1 cellular context compared by ENCODE assay signal in the genomic region with DNA sequence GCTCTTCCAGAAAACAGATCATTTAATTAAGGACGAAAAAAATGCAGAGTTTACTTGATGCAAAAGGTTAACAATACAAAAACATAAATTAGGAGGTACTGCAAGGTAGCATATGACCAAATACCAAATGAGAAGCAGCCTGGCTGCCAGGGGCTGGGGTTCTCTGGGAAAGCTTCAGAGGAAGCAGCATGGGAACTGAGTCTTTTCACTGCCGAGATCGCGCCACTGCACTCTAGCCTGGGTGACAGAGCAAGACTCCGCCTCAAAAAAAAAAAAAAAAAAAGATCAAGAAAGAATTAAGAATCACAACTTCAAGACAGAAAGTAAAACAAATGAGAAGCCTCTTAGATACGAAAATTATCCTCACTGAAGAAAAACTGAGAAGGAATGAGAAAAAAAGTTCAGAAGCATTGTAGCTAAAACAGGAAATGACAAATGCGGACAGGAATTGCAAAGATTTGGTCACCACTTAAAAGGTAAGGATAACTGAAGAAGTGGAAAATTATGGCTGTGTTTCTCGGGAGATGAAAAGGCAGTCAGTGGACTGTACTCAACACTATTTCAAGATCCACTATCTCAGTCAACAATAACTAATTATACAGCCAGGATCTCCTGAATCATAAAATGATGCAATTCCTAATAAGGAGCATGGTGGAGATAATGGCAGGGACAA.
TF ChIP-seq lines count a peak whose summit lies in the region.

No MANE protein-coding gene starts in this region.

TF ChIP-seq in GM12878, 131 proteins besides CTCF, POLR2A, EP300 and RAD21 (continued from another document):
- TF ChIP-seq, protein P1, sequence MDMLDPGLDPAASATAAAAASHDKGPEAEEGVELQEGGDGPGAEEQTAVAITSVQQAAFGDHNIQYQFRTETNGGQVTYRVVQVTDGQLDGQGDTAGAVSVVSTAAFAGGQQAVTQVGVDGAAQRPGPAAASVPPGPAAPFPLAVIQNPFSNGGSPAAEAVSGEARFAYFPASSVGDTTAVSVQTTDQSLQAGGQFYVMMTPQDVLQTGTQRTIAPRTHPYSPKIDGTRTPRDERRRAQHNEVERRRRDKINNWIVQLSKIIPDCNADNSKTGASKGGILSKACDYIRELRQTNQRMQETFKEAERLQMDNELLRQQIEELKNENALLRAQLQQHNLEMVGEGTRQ (IDR thresholded peaks at IDR 0.05; ENCODE audit: borderline replicate concordance, low read depth, low read length): no peak
- TF ChIP-seq, protein P2, sequence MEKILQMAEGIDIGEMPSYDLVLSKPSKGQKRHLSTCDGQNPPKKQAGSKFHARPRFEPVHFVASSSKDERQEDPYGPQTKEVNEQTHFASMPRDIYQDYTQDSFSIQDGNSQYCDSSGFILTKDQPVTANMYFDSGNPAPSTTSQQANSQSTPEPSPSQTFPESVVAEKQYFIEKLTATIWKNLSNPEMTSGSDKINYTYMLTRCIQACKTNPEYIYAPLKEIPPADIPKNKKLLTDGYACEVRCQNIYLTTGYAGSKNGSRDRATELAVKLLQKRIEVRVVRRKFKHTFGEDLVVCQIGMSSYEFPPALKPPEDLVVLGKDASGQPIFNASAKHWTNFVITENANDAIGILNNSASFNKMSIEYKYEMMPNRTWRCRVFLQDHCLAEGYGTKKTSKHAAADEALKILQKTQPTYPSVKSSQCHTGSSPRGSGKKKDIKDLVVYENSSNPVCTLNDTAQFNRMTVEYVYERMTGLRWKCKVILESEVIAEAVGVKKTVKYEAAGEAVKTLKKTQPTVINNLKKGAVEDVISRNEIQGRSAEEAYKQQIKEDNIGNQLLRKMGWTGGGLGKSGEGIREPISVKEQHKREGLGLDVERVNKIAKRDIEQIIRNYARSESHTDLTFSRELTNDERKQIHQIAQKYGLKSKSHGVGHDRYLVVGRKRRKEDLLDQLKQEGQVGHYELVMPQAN (conservative IDR thresholded peaks at IDR 0.05): no peak
- TF ChIP-seq FOXM1 (IDR thresholded peaks at IDR 0.05; ENCODE audit: low read depth, low read length): peak; percentile 26; the same call in 1 of the 2 replicates
- TF ChIP-seq, protein P3, sequence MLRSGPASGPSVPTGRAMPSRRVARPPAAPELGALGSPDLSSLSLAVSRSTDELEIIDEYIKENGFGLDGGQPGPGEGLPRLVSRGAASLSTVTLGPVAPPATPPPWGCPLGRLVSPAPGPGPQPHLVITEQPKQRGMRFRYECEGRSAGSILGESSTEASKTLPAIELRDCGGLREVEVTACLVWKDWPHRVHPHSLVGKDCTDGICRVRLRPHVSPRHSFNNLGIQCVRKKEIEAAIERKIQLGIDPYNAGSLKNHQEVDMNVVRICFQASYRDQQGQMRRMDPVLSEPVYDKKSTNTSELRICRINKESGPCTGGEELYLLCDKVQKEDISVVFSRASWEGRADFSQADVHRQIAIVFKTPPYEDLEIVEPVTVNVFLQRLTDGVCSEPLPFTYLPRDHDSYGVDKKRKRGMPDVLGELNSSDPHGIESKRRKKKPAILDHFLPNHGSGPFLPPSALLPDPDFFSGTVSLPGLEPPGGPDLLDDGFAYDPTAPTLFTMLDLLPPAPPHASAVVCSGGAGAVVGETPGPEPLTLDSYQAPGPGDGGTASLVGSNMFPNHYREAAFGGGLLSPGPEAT (IDR thresholded peaks at IDR 0.05; ENCODE audit: low read depth): peak; percentile 33; the same call in 1 of the 2 replicates
- peak; percentile 35 to 55; a peak in 2 of 4 replicates for TF ChIP-seq IKZF2 (IDR thresholded peaks at IDR 0.05)
- TF ChIP-seq YY1 (IDR thresholded peaks at IDR 0.05; ENCODE audit: low read depth, low read length): no peak
- TF ChIP-seq SREBF1 (IDR thresholded peaks at IDR 0.05; ENCODE audit: low read length): no peak
- no peak for TF ChIP-seq IRF4 (IDR thresholded peaks at IDR 0.05; ENCODE audit: low read depth, low read length)
- no peak for TF ChIP-seq TARDBP (IDR thresholded peaks at IDR 0.05; ENCODE audit: borderline replicate concordance)
- 0 out of 2 replicates have a peak, but pooled peaks have one; percentile 19 for TF ChIP-seq RUNX3 (IDR thresholded peaks at IDR 0.05; ENCODE audit: low read length)
- no peak for TF ChIP-seq MTA3 (IDR thresholded peaks at IDR 0.05; ENCODE audit: borderline replicate concordance, low read length)
- TF ChIP-seq SP1 (IDR thresholded peaks at IDR 0.05; ENCODE audit: low read depth, low read length): no peak
- no peak for TF ChIP-seq ZSCAN29 (IDR thresholded peaks at IDR 0.05)
- TF ChIP-seq, protein P4, sequence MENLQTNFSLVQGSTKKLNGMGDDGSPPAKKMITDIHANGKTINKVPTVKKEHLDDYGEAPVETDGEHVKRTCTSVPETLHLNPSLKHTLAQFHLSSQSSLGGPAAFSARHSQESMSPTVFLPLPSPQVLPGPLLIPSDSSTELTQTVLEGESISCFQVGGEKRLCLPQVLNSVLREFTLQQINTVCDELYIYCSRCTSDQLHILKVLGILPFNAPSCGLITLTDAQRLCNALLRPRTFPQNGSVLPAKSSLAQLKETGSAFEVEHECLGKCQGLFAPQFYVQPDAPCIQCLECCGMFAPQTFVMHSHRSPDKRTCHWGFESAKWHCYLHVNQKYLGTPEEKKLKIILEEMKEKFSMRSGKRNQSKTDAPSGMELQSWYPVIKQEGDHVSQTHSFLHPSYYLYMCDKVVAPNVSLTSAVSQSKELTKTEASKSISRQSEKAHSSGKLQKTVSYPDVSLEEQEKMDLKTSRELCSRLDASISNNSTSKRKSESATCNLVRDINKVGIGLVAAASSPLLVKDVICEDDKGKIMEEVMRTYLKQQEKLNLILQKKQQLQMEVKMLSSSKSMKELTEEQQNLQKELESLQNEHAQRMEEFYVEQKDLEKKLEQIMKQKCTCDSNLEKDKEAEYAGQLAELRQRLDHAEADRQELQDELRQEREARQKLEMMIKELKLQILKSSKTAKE (IDR thresholded peaks at IDR 0.05; ENCODE audit: low read depth, poor library complexity, severe bottlenecking): no peak
- no peak for TF ChIP-seq POLR2AphosphoS2 (IDR thresholded peaks at IDR 0.05; ENCODE audit: low read depth, low read length)
- no peak for TF ChIP-seq STAT1 (conservative IDR thresholded peaks at IDR 0.05)
- TF ChIP-seq NFYA (IDR thresholded peaks at IDR 0.05; ENCODE audit: borderline replicate concordance, low read depth, low read length): no peak
- no peak for TF ChIP-seq PAX5 (IDR thresholded peaks at IDR 0.05; ENCODE audit: borderline replicate concordance, low read depth, low read length)
- TF ChIP-seq TBL1XR1 (IDR thresholded peaks at IDR 0.05; ENCODE audit: low read depth, low read length): no peak
- TF ChIP-seq RCOR1 (conservative IDR thresholded peaks at IDR 0.05; ENCODE audit: low read depth, low read length): no peak
- no peak for TF ChIP-seq HDAC6 (IDR thresholded peaks at IDR 0.05; ENCODE audit: unreplicated experiment)
- TF ChIP-seq IKZF1 (conservative IDR thresholded peaks at IDR 0.05): peak; percentile 37; the same call in 1 of the 2 replicates
- no peak for TF ChIP-seq NR2C1 (IDR thresholded peaks at IDR 0.05)
- 0 out of 2 replicates have a peak, but pooled peaks have one; percentile 48 for TF ChIP-seq NBN (IDR thresholded peaks at IDR 0.05)
- no peak for TF ChIP-seq RFX5 (IDR thresholded peaks at IDR 0.05; ENCODE audit: low read depth, low read length)
- TF ChIP-seq MTA2 (IDR thresholded peaks at IDR 0.05; ENCODE audit: low read depth): peak; percentile 33; the same call in 1 of the 2 replicates
- TF ChIP-seq RAD51 (IDR thresholded peaks at IDR 0.05): no peak
- TF ChIP-seq YBX1 (IDR thresholded peaks at IDR 0.05): no peak
- no peak for TF ChIP-seq HDAC2 (IDR thresholded peaks at IDR 0.05)
- no peak for TF ChIP-seq JUNB (IDR thresholded peaks at IDR 0.05)
- no peak for TF ChIP-seq MYC (IDR thresholded peaks at IDR 0.05; ENCODE audit: insufficient read depth, insufficient read length, insufficient replicate concordance, low read length, severe bottlenecking)
TF ChIP-seq in GM12878: peak in this region for 12.
